8 cellular contexts compared by ENCODE assay signal in the genomic region with DNA sequence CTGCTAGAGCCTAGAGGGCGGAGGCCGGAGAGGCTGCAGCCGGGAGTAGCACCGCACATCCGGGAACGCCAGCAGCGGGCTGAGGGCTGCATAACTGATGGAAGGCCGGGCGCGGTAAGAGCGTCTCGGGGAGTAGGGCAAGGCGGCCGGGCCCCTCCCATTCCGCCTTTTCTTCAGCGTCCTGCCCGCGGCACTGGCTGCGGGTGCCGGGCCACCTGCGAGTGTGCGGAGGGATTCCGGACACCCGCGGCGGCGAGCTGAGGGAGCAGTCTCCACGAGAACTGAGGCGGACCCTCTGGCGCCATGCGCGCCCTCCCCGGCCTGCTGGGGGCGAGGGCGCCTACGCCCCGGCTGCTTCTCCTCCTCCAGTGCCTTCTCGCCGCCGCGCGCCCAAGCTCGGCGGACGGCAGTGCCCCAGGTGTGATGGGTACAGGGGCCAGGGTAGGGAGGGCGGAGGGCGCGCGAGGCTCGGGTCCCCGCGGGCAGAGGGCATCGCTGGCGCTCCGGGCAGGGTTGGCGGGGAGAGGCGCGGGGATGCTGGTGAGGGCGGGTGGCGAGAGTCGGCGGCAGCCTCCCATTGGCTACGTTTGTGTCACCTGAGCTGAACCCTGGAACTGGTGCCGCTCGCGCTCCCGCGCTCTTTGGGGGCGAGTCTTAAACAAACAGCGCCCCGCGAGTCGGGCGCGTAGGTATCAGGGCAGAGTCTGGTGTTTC.
DNase-seq lines count a peak whose midpoint lies in the region; ATAC-seq and TF ChIP-seq lines count a peak whose summit lies in the region.

No MANE protein-coding gene starts in this region.

- H3K79me2 ChIP-seq in OCI-LY3 (ENCODE audit: low read length) = peaks cover 12% of the 10 kb centered on the region
- H3K79me2 ChIP-seq in osteoblast (ENCODE audit: insufficient read depth, low read length) = no peaks in the 10 kb centered on the region

- H3K4me3 Mint-ChIP-seq in CD14-positive monocyte = peak overlapping the region; percentile 89 to 93

- H3K27me3 ChIP-seq in OCI-LY3 (ENCODE audit: low read depth, low read length) (no peaks in the 10 kb centered on the region), osteoblast (ENCODE audit: insufficient read depth, low read length) (peaks cover 34% of the 10 kb centered on the region), thyroid gland (peaks cover 6% of the 10 kb centered on the region)

- WGBS in thyroid gland, 2 donors = 0 to 3% methylated on average over 16 to 19 of the region's 75 CpGs

- H3K27ac Mint-ChIP-seq in CD14-positive monocyte = peak overlapping the region in 5 of 7 donors; percentile 8 to 88 (median 45)

- H3K27ac ChIP-seq in OCI-LY3 (ENCODE audit: low read length) (peak overlapping the region; percentile 98), osteoblast (ENCODE audit: low read depth, low read length) (no peak overlapping the region), thyroid gland (no peak overlapping the region)

- H3K9me3 ChIP-seq in OCI-LY3 (ENCODE audit: insufficient read depth, low read length) = peaks cover 3% of the 10 kb centered on the region; the same call in 1 of the 2 replicates
- H3K9me3 ChIP-seq in osteoblast (ENCODE audit: low read depth, low read length) = no peaks in the 10 kb centered on the region
- H3K9me3 ChIP-seq in thyroid gland = no peaks in the 10 kb centered on the region

- peak; percentile 37 for ATAC-seq in HG02981 (IDR thresholded peaks at IDR 0.05; ENCODE audit: unreplicated experiment)
- no peak for ATAC-seq in HG03520 (IDR thresholded peaks at IDR 0.05; ENCODE audit: unreplicated experiment)

- H3K36me3 ChIP-seq in OCI-LY3 (replicated peaks; ENCODE audit: low read depth, low read length) (no peaks in the 10 kb centered on the region), osteoblast (ENCODE audit: insufficient read depth, low read length) (no peaks in the 10 kb centered on the region), thyroid gland (no peaks in the 10 kb centered on the region)

- H4K20me1 ChIP-seq in OCI-LY3 (ENCODE audit: insufficient read depth, low read length) = no peaks in the 10 kb centered on the region
- H4K20me1 ChIP-seq in osteoblast (ENCODE audit: insufficient read depth, low read length) = no peaks in the 10 kb centered on the region

- intact Hi-C loops in CD14-positive monocyte (cut with micrococcal nuclease) (loop anchor here (5.0 to 10.0 kb wide), 2 partner anchors 57 to 64 kb away; no protein-coding TSS in a partner anchor), thyroid gland (cut with DNase I) (no loop called here)

- TF ChIP-seq CTCF in CD14-positive monocyte (IDR thresholded peaks at IDR 0.05) = no peak
- TF ChIP-seq CTCF in OCI-LY3 (IDR thresholded peaks at IDR 0.05; ENCODE audit: low read depth, low read length) = peak; percentile 14; the same call in 1 of the 2 replicates
- no peak for TF ChIP-seq CTCF in osteoblast (IDR thresholded peaks at IDR 0.05; ENCODE audit: extremely low read depth, low read depth, low read length)
- TF ChIP-seq CTCF in thyroid gland (IDR thresholded peaks at IDR 0.05) = no peak

- H3K9ac ChIP-seq in OCI-LY3 (ENCODE audit: low read length) = peak overlapping the region; percentile 88

- H3K4me2 ChIP-seq in OCI-LY3 (ENCODE audit: low read length) = peak overlapping the region; percentile 82
- H3K4me2 ChIP-seq in osteoblast (ENCODE audit: insufficient read depth, low read length) = peak overlapping the region; percentile 65

- DNase-seq in CD14-positive monocyte (ENCODE audit: low spot score) (peak; percentile 58), germinal center (ENCODE audit: low spot score) (peak; percentile 89), osteoblast (ENCODE audit: insufficient read length, low spot score, missing footprints) (peak; percentile 80), thyroid gland (peak; percentile 20 to 24)
- DNase-seq in activated T-helper 9 cell treated with anti-CD3 and anti-CD28 coated beads, Interleukin-2, amount 50 U/mL, for 16 hours (ENCODE audit: low read depth) = peak; percentile 79

- peak overlapping the region; percentile 56 for H2AFZ ChIP-seq in OCI-LY3 (ENCODE audit: low read depth, low read length)
- peak overlapping the region; percentile 84 for H2AFZ ChIP-seq in osteoblast (ENCODE audit: low read length)

- H3K9me3 Mint-ChIP-seq in CD14-positive monocyte = peaks cover 0 to 2% (median 0%) of the 10 kb centered on the region in 7 donors

- H3K4me3 ChIP-seq in OCI-LY3 (ENCODE audit: low read length) = peak overlapping the region; percentile 82
- H3K4me3 ChIP-seq in osteoblast (ENCODE audit: insufficient read depth, low read length) = peak overlapping the region; percentile 63
- peak overlapping the region in 1 of 3 donors; percentile 34 for H3K4me3 ChIP-seq in thyroid gland (replicated peaks in 1 of 3)

- peaks cover 36% of the 10 kb centered on the region for H3K4me1 ChIP-seq in OCI-LY3 (ENCODE audit: low read length)
- H3K4me1 ChIP-seq in osteoblast (ENCODE audit: insufficient read depth, low read length) = no peaks in the 10 kb centered on the region
- peaks cover 12 to 18% of the 10 kb centered on the region in 2 donors for H3K4me1 ChIP-seq in thyroid gland

- peaks cover 47% of the 10 kb centered on the region for H3K4me1 Mint-ChIP-seq in CD14-positive monocyte

- TF ChIP-seq POLR2A in thyroid gland (IDR thresholded peaks at IDR 0.05) = no peak

- H3K36me3 Mint-ChIP-seq in CD14-positive monocyte = no peaks in the 10 kb centered on the region

- peaks cover 2 to 3% (median 2%) of the 10 kb centered on the region in 3 donors for H3K27me3 Mint-ChIP-seq in CD14-positive monocyte (ENCODE audit: low read depth in 3 of 3)

Comparison
In these comparisons a context has a peak if more than half of its experiments do, and no peak if none do; other contexts are left out.
1. DNase-seq: peak in every context shown above with its lines; median percentile 89 in germinal center; 80 in osteoblast; 79 in activated T-helper 9 cell treated with anti-CD3 and anti-CD28 coated beads, Interleukin-2, amount 50 U/mL, for 16 hours; 58 in CD14-positive monocyte; 22 in thyroid gland.